ENCODE assay signal across 18 cellular contexts in genomic region chr2:42886921-42887320, GRCh38.
"Had no signal": no experiment of that assay in that cellular context is flagged by ENCODE, and none has a peak within 500 bp of the region (broad histone marks: within the 10 kb centered on the region; RNA-seq: fewer than 3 reads in every experiment).

No MANE protein-coding gene starts in this region.

- H3K27ac ChIP-seq: dorsolateral prefrontal cortex, lower lobe of right lung, parathyroid adenoma, sigmoid colon, spleen, upper lobe of right lung had no signal

- DNase-seq: activated CD4-positive, alpha-beta T cell treated with anti-CD3 and anti-CD28 coated beads for 48 hours; activated CD8-positive, alpha-beta T cell treated with anti-CD3 and anti-CD28 coated beads, Interleukin-2, amount 10 ng/mL, durations not matched to agents 7 days and 5 days; activated gamma-delta T cell treated with Interleukin-2 at 50 U/mL for 16 hours; amniotic stem cell; dorsolateral prefrontal cortex; head of caudate nucleus; immature natural killer cell; left cardiac atrium; lower lobe of right lung; naive thymus-derived CD8-positive, alpha-beta T cell; sigmoid colon; spleen; stimulated activated naive CD8-positive, alpha-beta T cell treated with anti-CD3 and anti-CD28 coated beads, Interleukin-15, amount 100 ng/mL, for 72 hours; T-helper 17 cell; upper lobe of right lung had no signal

- FAIRE-seq: endometrium, frontal cortex had no signal

- H3K4me3 ChIP-seq: dorsolateral prefrontal cortex, lower lobe of right lung, sigmoid colon, spleen, upper lobe of right lung had no signal

- H3K4me1 ChIP-seq: lower lobe of right lung, parathyroid adenoma, sigmoid colon, upper lobe of right lung had no signal

- H3K27me3 ChIP-seq: dorsolateral prefrontal cortex, sigmoid colon, spleen, upper lobe of right lung had no signal

- ATAC-seq: activated CD8-positive, alpha-beta T cell treated with anti-CD3 and anti-CD28 coated beads, Interleukin-2, amount 10 ng/mL, durations not matched to agents 7 days and 5 days; left cardiac atrium; lower lobe of right lung; naive thymus-derived CD8-positive, alpha-beta T cell; stimulated activated naive CD8-positive, alpha-beta T cell treated with anti-CD3 and anti-CD28 coated beads, Interleukin-15, amount 100 ng/mL, for 72 hours; T-helper 17 cell; upper lobe of right lung had no signal

- H3K36me3 ChIP-seq: lower lobe of right lung, sigmoid colon, spleen, upper lobe of right lung had no signal

- H3K9me3 ChIP-seq: upper lobe of right lung had no signal
